In genomic region chr22:37002633-37003032, GRCh38 we compare ENCODE assay signal across 16 cellular contexts. TPM values are rescaled to one million over a fixed set of nuclear protein-coding genes. Genes with fewer than 3 reads are reported as not detected.
DNase-seq lines count a peak whose midpoint lies in the region; ATAC-seq, FAIRE-seq and TF ChIP-seq lines count a peak whose summit lies in the region.
"Had no signal": no experiment of that assay in that cellular context is flagged by ENCODE, and none has a peak within 500 bp of the region (broad histone marks: within the 10 kb centered on the region; RNA-seq: fewer than 3 reads in every experiment).

No MANE protein-coding gene starts in this region.

- H3K27ac ChIP-seq in HepG2 (ENCODE audit: extremely low read length, insufficient read depth, low read length): no peak overlapping the region
- no peak overlapping the region for H3K27ac ChIP-seq in CD8-positive, alpha-beta T cell (ENCODE audit: low read depth, low read length)

- intact Hi-C loops in HepG2 (cut with micrococcal nuclease; ENCODE audit: unreplicated experiment): no loop called here
- intact Hi-C loops in CD8-positive, alpha-beta T cell (cut with DNase I, micrococcal nuclease): no loop called here

- no peaks in the 10 kb centered on the region for H3K79me2 ChIP-seq in HepG2 (ENCODE audit: insufficient read depth, low read length)

- in situ Hi-C loops in HepG2 (cut with HindIII; ENCODE audit: extremely low pct_ligation_motif_present, low pct_unique_long_range_greater_than_20kb): no loop called here

- H3K4me3 Mint-ChIP-seq in activated naive CD8-positive, alpha-beta T cell treated with anti-CD3 and anti-CD28 coated beads, Interleukin-2, amount 10 ng/mL, durations not matched to agents 7 days and 5 days: no peak overlapping the region
- no peak overlapping the region for H3K4me3 Mint-ChIP-seq in activated naive CD8-positive, alpha-beta T cell treated with anti-CD3 and anti-CD28 coated beads, Interleukin-2, amount 50 U/mL, for 24 hours
- H3K4me3 Mint-ChIP-seq in CD8-positive, alpha-beta T cell: no peak overlapping the region
- H3K4me3 Mint-ChIP-seq: B cell; CD4-positive, alpha-beta T cell had no signal

- H3K27me3 ChIP-seq in HepG2 (ENCODE audit: control insufficient read depth in 1 of 2, insufficient read depth in 2 of 2, low read length in 2 of 2): peaks cover 4 to 39% of the 10 kb centered on the region in 2 experiments; a peak in 4 of 5 replicates
- H3K27me3 ChIP-seq in CD8-positive, alpha-beta T cell (ENCODE audit: insufficient read depth, low read length): no peaks in the 10 kb centered on the region

- peaks cover 3% of the 10 kb centered on the region for H3K4me1 Mint-ChIP-seq in activated naive CD8-positive, alpha-beta T cell treated with anti-CD3 and anti-CD28 coated beads, Interleukin-2, amount 10 ng/mL, durations not matched to agents 7 days and 5 days
- H3K4me1 Mint-ChIP-seq in activated naive CD8-positive, alpha-beta T cell treated with anti-CD3 and anti-CD28 coated beads, Interleukin-2, amount 50 U/mL, for 24 hours: no peaks in the 10 kb centered on the region
- no peaks in the 10 kb centered on the region for H3K4me1 Mint-ChIP-seq in CD8-positive, alpha-beta T cell (ENCODE audit: low read depth)
- H3K4me1 Mint-ChIP-seq: B cell had no signal

- H2AFZ ChIP-seq in HepG2 (ENCODE audit: low read length): no peak overlapping the region

- no TSS peak for BruUV-seq in HepG2 (replicated peaks; lab: Mats Ljungman, UMichigan)

- TF ChIP-seq RAD21 in HepG2 (CRISPR knock-in tag; IDR thresholded peaks at IDR 0.05): no peak

- TF ChIP-seq POLR2A in HepG2 (IDR thresholded peaks at IDR 0.05; ENCODE audit: insufficient read depth in 1 of 2, low read depth in 2 of 2, low read length in 2 of 2): no peak

- H3K9me3 ChIP-seq in HepG2 (ENCODE audit: low read length): no peaks in the 10 kb centered on the region
- H3K9me3 ChIP-seq in CD8-positive, alpha-beta T cell (ENCODE audit: low read length): no peaks in the 10 kb centered on the region

- ATAC-seq in activated naive CD8-positive, alpha-beta T cell treated with anti-CD3 and anti-CD28 coated beads, Interleukin-2, amount 10 ng/mL, durations not matched to agents 7 days and 5 days (ENCODE audit: low read depth): no peak
- ATAC-seq in activated naive CD8-positive, alpha-beta T cell treated with anti-CD3 and anti-CD28 coated beads, Interleukin-2, amount 50 U/mL, for 24 hours: no peak
- ATAC-seq in HepG2 (no peak), GM21423 (IDR thresholded peaks at IDR 0.05; ENCODE audit: unreplicated experiment) (no peak), HG02623 (IDR thresholded peaks at IDR 0.05; ENCODE audit: unreplicated experiment) (no peak)
- ATAC-seq in CD8-positive, alpha-beta T cell: no peak

- POLR2A ChIA-PET in activated naive CD8-positive, alpha-beta T cell treated with anti-CD3 and anti-CD28 coated beads, Interleukin-2, amount 10 ng/mL, durations not matched to agents 7 days and 5 days (lab: Charles Lee): no interaction called here
- POLR2A ChIA-PET in HepG2 (lab: Yijun Ruan, JAX): no interaction called here
- POLR2A ChIA-PET in CD8-positive, alpha-beta T cell (lab: Charles Lee): no interaction called here

- H3K27me3 Mint-ChIP-seq in activated naive CD8-positive, alpha-beta T cell treated with anti-CD3 and anti-CD28 coated beads, Interleukin-2, amount 10 ng/mL, durations not matched to agents 7 days and 5 days: peaks cover 34% of the 10 kb centered on the region
- H3K27me3 Mint-ChIP-seq in activated naive CD8-positive, alpha-beta T cell treated with anti-CD3 and anti-CD28 coated beads, Interleukin-2, amount 50 U/mL, for 24 hours: peaks cover 15% of the 10 kb centered on the region
- H3K27me3 Mint-ChIP-seq in CD8-positive, alpha-beta T cell (ENCODE audit: low read depth): peaks cover 11% of the 10 kb centered on the region

- H3K4me2 ChIP-seq in HepG2 (ENCODE audit: low read depth, low read length): no peak overlapping the region

- TF ChIP-seq CTCF in HepG2 (CRISPR knock-in tag; IDR thresholded peaks at IDR 0.05): no peak
- TF ChIP-seq CTCF in CD8-positive, alpha-beta T cell (IDR thresholded peaks at IDR 0.05): no peak

- FAIRE-seq in HepG2 (lab: Jason Lieb, UNC): no peak
- FAIRE-seq: GM12892 had no signal

- CTCF ChIA-PET in HepG2 (lab: Yijun Ruan, JAX; ENCODE audit: low intra/inter-chr PET ratio, low total read pairs): no interaction called here
- CTCF ChIA-PET in CD8-positive, alpha-beta T cell (lab: Charles Lee): interaction anchor here (1.9 kb wide), 1 partner anchor 19 kb away, joined by 5 read pairs; no protein-coding TSS in a partner anchor

- H3K36me3 ChIP-seq in HepG2 (replicated peaks in 1 of 2; ENCODE audit: control insufficient read depth in 1 of 2, insufficient read depth in 2 of 2, low read length in 2 of 2): no peaks in the 10 kb centered on the region
- no peaks in the 10 kb centered on the region for H3K36me3 ChIP-seq in CD8-positive, alpha-beta T cell (ENCODE audit: insufficient read depth, low read length)

- no peaks in the 10 kb centered on the region for H4K20me1 ChIP-seq in HepG2 (ENCODE audit: insufficient read depth, low read length)

- H3K36me3 Mint-ChIP-seq in activated naive CD8-positive, alpha-beta T cell treated with anti-CD3 and anti-CD28 coated beads, Interleukin-2, amount 10 ng/mL, durations not matched to agents 7 days and 5 days: no peaks in the 10 kb centered on the region
- H3K36me3 Mint-ChIP-seq in activated naive CD8-positive, alpha-beta T cell treated with anti-CD3 and anti-CD28 coated beads, Interleukin-2, amount 50 U/mL, for 24 hours (ENCODE audit: low read depth): no peaks in the 10 kb centered on the region
- no peaks in the 10 kb centered on the region for H3K36me3 Mint-ChIP-seq in CD8-positive, alpha-beta T cell

- no peak overlapping the region for H3K9ac ChIP-seq in HepG2 (ENCODE audit: insufficient read depth, low read depth, low read length)

- 58% methylated on average over 7 of the region's 7 CpGs for WGBS in HepG2 (ENCODE audit: low lambda C conversion rate)

- no peak overlapping the region for H3K27ac Mint-ChIP-seq in activated naive CD8-positive, alpha-beta T cell treated with anti-CD3 and anti-CD28 coated beads, Interleukin-2, amount 10 ng/mL, durations not matched to agents 7 days and 5 days
- H3K27ac Mint-ChIP-seq in activated naive CD8-positive, alpha-beta T cell treated with anti-CD3 and anti-CD28 coated beads, Interleukin-2, amount 50 U/mL, for 24 hours: no peak overlapping the region
- no peak overlapping the region for H3K27ac Mint-ChIP-seq in CD8-positive, alpha-beta T cell
- H3K27ac Mint-ChIP-seq: B cell; CD4-positive, alpha-beta T cell had no signal

- TF ChIP-seq EP300 in HepG2 (IDR thresholded peaks at IDR 0.05; ENCODE audit: low read depth in 2 of 2, low read length in 2 of 2) (no peak), HepG2 (CRISPR knock-in tag; IDR thresholded peaks at IDR 0.05; ENCODE audit: borderline replicate concordance) (no peak)

- no peak overlapping the region for H3K4me3 ChIP-seq in HepG2 (replicated peaks in 1 of 3; ENCODE audit: insufficient read depth in 1 of 3, low read depth in 2 of 3, low read length in 3 of 3)
- H3K4me3 ChIP-seq in CD8-positive, alpha-beta T cell (ENCODE audit: low read depth, low read length): no peak overlapping the region

- H3K4me1 ChIP-seq in HepG2 (ENCODE audit: insufficient read depth, low read length): peaks cover 6% of the 10 kb centered on the region; the same call in 1 of the 2 replicates
- no peaks in the 10 kb centered on the region for H3K4me1 ChIP-seq in CD8-positive, alpha-beta T cell (ENCODE audit: insufficient read depth, low read length)

- peak; percentile 2 for DNase-seq in activated naive CD8-positive, alpha-beta T cell treated with anti-CD3 and anti-CD28 coated beads, Interleukin-2, amount 10 ng/mL, durations not matched to agents 7 days and 5 days
- no peak for DNase-seq in activated naive CD8-positive, alpha-beta T cell treated with anti-CD3 and anti-CD28 coated beads, Interleukin-2, amount 50 U/mL, for 24 hours
- no peak for DNase-seq in HepG2 (ENCODE audit: low spot score)
- peak; percentile 72 for DNase-seq in occipital lobe (lab: John Stamatoyannopoulos, UW)
- DNase-seq in SKM-1 treated with dmso at 0.1 percent for 144 hours (lab: John Stamatoyannopoulos, UW; ENCODE audit: unreplicated experiment): no peak
- DNase-seq in CD8-positive, alpha-beta T cell: no peak
- DNase-seq: ACHN; C1 segment of cervical spinal cord; CD4-positive, alpha-beta T cell; DND-41; GDM1; H7 had no signal

- H3K9me3 Mint-ChIP-seq in activated naive CD8-positive, alpha-beta T cell treated with anti-CD3 and anti-CD28 coated beads, Interleukin-2, amount 10 ng/mL, durations not matched to agents 7 days and 5 days: no peaks in the 10 kb centered on the region
- H3K9me3 Mint-ChIP-seq in activated naive CD8-positive, alpha-beta T cell treated with anti-CD3 and anti-CD28 coated beads, Interleukin-2, amount 50 U/mL, for 24 hours: no peaks in the 10 kb centered on the region
- no peaks in the 10 kb centered on the region for H3K9me3 Mint-ChIP-seq in CD8-positive, alpha-beta T cell
- H3K9me3 Mint-ChIP-seq: CD4-positive, alpha-beta T cell had no signal

RNA-seq across cellular contexts. Expression of gene TST, which starts 16.6 kb away (rescaled TPM):
- 1 to 10 TPM; 3.7 to 6.1 TPM for total RNA-seq in activated naive CD8-positive, alpha-beta T cell treated with anti-CD3 and anti-CD28 coated beads, Interleukin-2, amount 10 ng/mL, durations not matched to agents 7 days and 5 days
- total RNA-seq in HepG2 (2016; rRNA removed; fragmentation: Illumina TruSeq; extraction: Trizol) (44.1 and 44.6 TPM in 2 replicates), occipital lobe (5.5 TPM)
- 13.7 and 15.5 TPM in 2 replicates for total RNA-seq in HepG2 (2016; cell fraction: cytosol; rRNA removed; fragmentation: Illumina TruSeq; extraction: Trizol; ENCODE audit: low read depth)
- total RNA-seq in HepG2 (2016; cell fraction: insoluble cytoplasmic fraction; rRNA removed; fragmentation: Illumina TruSeq; extraction: Trizol): 40.1 and 44.0 TPM in 2 replicates
- 17.1 and 24.3 TPM in 2 replicates for total RNA-seq in HepG2 (2016; cell fraction: membrane; rRNA removed; fragmentation: Illumina TruSeq; extraction: Trizol)
- 22.6 and 23.7 TPM in 2 replicates for total RNA-seq in HepG2 (2016; cell fraction: nucleus; rRNA removed; fragmentation: Illumina TruSeq; extraction: Trizol)
- polyA plus RNA-seq in HepG2 (2011; rRNA removed): 63.6 and 86.4 TPM in 2 replicates
- 76.5 and 98.4 TPM in 2 replicates for polyA plus RNA-seq in HepG2 (2011; cell fraction: cytosol; rRNA removed)
- 54.5 and 63.2 TPM in 2 replicates for polyA plus RNA-seq in HepG2 (2011; cell fraction: nucleus; rRNA removed)
- polyA plus RNA-seq in HepG2 (2012): 53.9 and 67.5 TPM in 2 replicates
- polyA plus RNA-seq in HepG2 (2016; cell fraction: cytosol; fragmentation: Illumina TruSeq; extraction: Trizol; ENCODE audit: low read depth): 13.5 and 13.9 TPM in 2 replicates
- polyA plus RNA-seq in HepG2 (2016; cell fraction: insoluble cytoplasmic fraction; fragmentation: Illumina TruSeq; extraction: Trizol; ENCODE audit: low read depth): 41.1 and 43.9 TPM in 2 replicates
- polyA plus RNA-seq in HepG2 (2016; cell fraction: membrane; fragmentation: Illumina TruSeq; extraction: Trizol; ENCODE audit: low read depth): 14.3 and 18.2 TPM in 2 replicates
- 31.5 and 36.8 TPM in 2 replicates for polyA plus RNA-seq in HepG2 (2016; cell fraction: nucleus; fragmentation: Illumina TruSeq; extraction: Trizol; ENCODE audit: insufficient read depth, low read depth)
- polyA minus RNA-seq in HepG2 (2011; rRNA and poly(A)+ RNA removed; ENCODE audit: low replicate concordance): 30.9 and 77.7 TPM in 2 replicates
- polyA minus RNA-seq in HepG2 (2011; cell fraction: cytosol; rRNA and poly(A)+ RNA removed): 20.6 and 23.0 TPM in 2 replicates
- 24.1 and 24.4 TPM in 2 replicates for polyA minus RNA-seq in HepG2 (2011; cell fraction: nucleus; rRNA and poly(A)+ RNA removed)
- not detected for total RNA-seq in CD8-positive, alpha-beta T cell
- total RNA-seq: CD4-positive, alpha-beta T cell had no signal

RNA-seq across cellular contexts. Expression of gene MPST, which starts 16.9 kb away (rescaled TPM):
- total RNA-seq in activated naive CD8-positive, alpha-beta T cell treated with anti-CD3 and anti-CD28 coated beads, Interleukin-2, amount 10 ng/mL, durations not matched to agents 7 days and 5 days: 10 to 100 TPM; 23.1 to 23.4 TPM
- total RNA-seq in HepG2 (2016; rRNA removed; fragmentation: Illumina TruSeq; extraction: Trizol): 94.8 and 133 TPM in 2 replicates
- 214 and 241 TPM in 2 replicates for total RNA-seq in HepG2 (2016; cell fraction: cytosol; rRNA removed; fragmentation: Illumina TruSeq; extraction: Trizol; ENCODE audit: low read depth)
- total RNA-seq in HepG2 (2016; cell fraction: insoluble cytoplasmic fraction; rRNA removed; fragmentation: Illumina TruSeq; extraction: Trizol): 83.9 and 129 TPM in 2 replicates
- 236 and 281 TPM in 2 replicates for total RNA-seq in HepG2 (2016; cell fraction: membrane; rRNA removed; fragmentation: Illumina TruSeq; extraction: Trizol)
- 43.0 and 55.9 TPM in 2 replicates for total RNA-seq in HepG2 (2016; cell fraction: nucleus; rRNA removed; fragmentation: Illumina TruSeq; extraction: Trizol)
- polyA plus RNA-seq in HepG2 (2011; rRNA removed): 141 and 191 TPM in 2 replicates
- polyA plus RNA-seq in HepG2 (2011; cell fraction: cytosol; rRNA removed): 159 and 302 TPM in 2 replicates
- polyA plus RNA-seq in HepG2 (2011; cell fraction: nucleus; rRNA removed): 297 and 319 TPM in 2 replicates
- 112 and 147 TPM in 2 replicates for polyA plus RNA-seq in HepG2 (2012)
- polyA plus RNA-seq in HepG2 (2016; cell fraction: cytosol; fragmentation: Illumina TruSeq; extraction: Trizol; ENCODE audit: low read depth): 221 and 245 TPM in 2 replicates
- 107 and 116 TPM in 2 replicates for polyA plus RNA-seq in HepG2 (2016; cell fraction: insoluble cytoplasmic fraction; fragmentation: Illumina TruSeq; extraction: Trizol; ENCODE audit: low read depth)
- polyA plus RNA-seq in HepG2 (2016; cell fraction: membrane; fragmentation: Illumina TruSeq; extraction: Trizol; ENCODE audit: low read depth): 209 and 227 TPM in 2 replicates
- polyA plus RNA-seq in HepG2 (2016; cell fraction: nucleus; fragmentation: Illumina TruSeq; extraction: Trizol; ENCODE audit: insufficient read depth, low read depth): 107 and 117 TPM in 2 replicates
- polyA minus RNA-seq in HepG2 (2011; rRNA and poly(A)+ RNA removed; ENCODE audit: low replicate concordance): 17.7 and 144 TPM in 2 replicates
- polyA minus RNA-seq in HepG2 (2011; cell fraction: cytosol; rRNA and poly(A)+ RNA removed): 94.1 and 104 TPM in 2 replicates
- polyA minus RNA-seq in HepG2 (2011; cell fraction: nucleus; rRNA and poly(A)+ RNA removed): 39.0 and 46.2 TPM in 2 replicates
- total RNA-seq in occipital lobe: 28.1 TPM
- total RNA-seq in CD8-positive, alpha-beta T cell: 1 to 10 TPM; 1.8 to 2.6 TPM

RNA-seq across cellular contexts. Expression of gene KCTD17, which starts 48.9 kb away (rescaled TPM):
- 10 to 100 TPM; 28.1 to 34.7 TPM for total RNA-seq in activated naive CD8-positive, alpha-beta T cell treated with anti-CD3 and anti-CD28 coated beads, Interleukin-2, amount 10 ng/mL, durations not matched to agents 7 days and 5 days
- total RNA-seq in HepG2 (2016; rRNA removed; fragmentation: Illumina TruSeq; extraction: Trizol): 4.5 and 5.3 TPM in 2 replicates
- 2.1 and 2.4 TPM in 2 replicates for total RNA-seq in HepG2 (2016; cell fraction: cytosol; rRNA removed; fragmentation: Illumina TruSeq; extraction: Trizol; ENCODE audit: low read depth)
- total RNA-seq in HepG2 (2016; cell fraction: insoluble cytoplasmic fraction; rRNA removed; fragmentation: Illumina TruSeq; extraction: Trizol): 3.3 and 4.9 TPM in 2 replicates
- 3.7 and 3.8 TPM in 2 replicates for total RNA-seq in HepG2 (2016; cell fraction: membrane; rRNA removed; fragmentation: Illumina TruSeq; extraction: Trizol)
- 2.9 and 4.4 TPM in 2 replicates for total RNA-seq in HepG2 (2016; cell fraction: nucleus; rRNA removed; fragmentation: Illumina TruSeq; extraction: Trizol)
- 11.7 and 17.4 TPM in 2 replicates for polyA plus RNA-seq in HepG2 (2011; rRNA removed)
- polyA plus RNA-seq in HepG2 (2011; cell fraction: cytosol; rRNA removed): 11.0 and 11.5 TPM in 2 replicates
- polyA plus RNA-seq in HepG2 (2011; cell fraction: nucleus; rRNA removed): 52.2 and 53.1 TPM in 2 replicates
- polyA plus RNA-seq in HepG2 (2012): 5.3 and 11.6 TPM in 2 replicates
- 2.5 and 3.1 TPM in 2 replicates for polyA plus RNA-seq in HepG2 (2016; cell fraction: cytosol; fragmentation: Illumina TruSeq; extraction: Trizol; ENCODE audit: low read depth)
- 4.6 and 5.0 TPM in 2 replicates for polyA plus RNA-seq in HepG2 (2016; cell fraction: insoluble cytoplasmic fraction; fragmentation: Illumina TruSeq; extraction: Trizol; ENCODE audit: low read depth)
- polyA plus RNA-seq in HepG2 (2016; cell fraction: membrane; fragmentation: Illumina TruSeq; extraction: Trizol; ENCODE audit: low read depth): 2.8 and 4.0 TPM in 2 replicates
- polyA plus RNA-seq in HepG2 (2016; cell fraction: nucleus; fragmentation: Illumina TruSeq; extraction: Trizol; ENCODE audit: insufficient read depth, low read depth): 5.0 and 5.9 TPM in 2 replicates
- polyA minus RNA-seq in HepG2 (2011; rRNA and poly(A)+ RNA removed; ENCODE audit: low replicate concordance): 0.28 and 24.0 TPM in 2 replicates
- polyA minus RNA-seq in HepG2 (2011; cell fraction: cytosol; rRNA and poly(A)+ RNA removed): 4.6 and 5.1 TPM in 2 replicates
- polyA minus RNA-seq in HepG2 (2011; cell fraction: nucleus; rRNA and poly(A)+ RNA removed): 6.8 and 7.3 TPM in 2 replicates
- total RNA-seq in occipital lobe: 22.6 TPM
- 10 to 100 TPM; 18.6 to 22.8 TPM for total RNA-seq in CD8-positive, alpha-beta T cell

Comparison
In these comparisons a context has a peak if more than half of its experiments do, and no peak if none do; other contexts are left out.
1. DNase-seq: peak in activated naive CD8-positive, alpha-beta T cell treated with anti-CD3 and anti-CD28 coated beads, Interleukin-2, amount 10 ng/mL, durations not matched to agents 7 days and 5 days (single experiment) and occipital lobe (single experiment); none in activated naive CD8-positive, alpha-beta T cell treated with anti-CD3 and anti-CD28 coated beads, Interleukin-2, amount 50 U/mL, for 24 hours (single experiment), HepG2 (single experiment), SKM-1 treated with dmso at 0.1 percent for 144 hours (single experiment) and CD8-positive, alpha-beta T cell (0 of 7).